In the genomic region with DNA sequence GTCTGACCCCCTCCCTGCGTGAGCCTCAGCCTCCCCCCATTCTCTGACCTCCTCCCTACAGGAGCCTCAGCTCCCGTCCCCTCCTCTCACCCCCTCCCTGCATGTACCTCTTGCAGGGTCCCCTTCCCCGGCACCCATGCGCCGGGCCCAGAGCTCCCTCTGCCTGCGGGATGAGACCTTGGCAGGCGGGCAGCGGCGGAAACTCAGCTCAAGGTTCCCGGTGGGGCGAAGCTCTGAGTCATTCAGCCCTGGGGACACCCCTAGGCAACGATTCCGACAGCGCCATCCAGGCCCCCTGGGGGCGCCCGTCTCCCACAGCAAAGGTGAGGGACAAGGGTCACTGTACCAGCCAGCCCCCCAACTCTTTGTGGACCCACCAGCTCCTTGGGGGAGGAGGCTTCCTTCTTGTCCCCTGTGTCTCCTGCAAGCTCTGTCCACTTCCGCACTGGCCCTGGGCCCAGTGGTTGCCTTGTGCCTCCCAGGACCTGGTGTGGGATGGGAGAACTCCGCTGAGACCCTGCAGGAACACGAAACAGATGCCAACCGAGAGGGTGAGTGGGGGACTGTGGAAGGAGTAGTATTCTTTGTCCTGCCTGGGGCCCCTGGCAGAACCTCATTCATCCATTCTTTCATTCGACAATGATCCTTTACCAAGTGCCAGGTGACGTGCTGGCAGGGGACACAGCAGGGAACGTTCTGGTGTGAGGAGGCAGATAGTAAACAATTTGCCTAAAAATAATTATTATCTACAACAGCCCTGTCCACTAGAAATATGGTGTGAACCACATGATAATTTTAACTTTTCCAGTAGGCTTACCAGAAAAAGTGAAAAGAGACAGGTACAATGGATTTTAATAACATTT, we compare ENCODE assay signal across 8 cellular contexts. TPM values are rescaled to one million over a fixed set of nuclear protein-coding genes. Genes with fewer than 3 reads are reported as not detected.
DNase-seq lines count a peak whose midpoint lies in the region; ATAC-seq and TF ChIP-seq lines count a peak whose summit lies in the region.

No MANE protein-coding gene starts in this region.

- H3K4me3 ChIP-seq in mucosa of descending colon (no peak overlapping the region), tibial nerve (peak overlapping the region in 2 of 4 donors; percentile 26 to 32)

- H3K27me3 ChIP-seq in tibial nerve: no peaks in the 10 kb centered on the region

- TF ChIP-seq CTCF in mucosa of descending colon (IDR thresholded peaks at IDR 0.05) (peak; percentile 41), tibial nerve (IDR thresholded peaks at IDR 0.05) (peak; percentile 70 to 79 (median 72))

- H3K36me3 ChIP-seq in mucosa of descending colon (ENCODE audit: low read depth) (no peaks in the 10 kb centered on the region), tibial nerve (peaks cover 0 to 2% (median 0%) of the 10 kb centered on the region in 3 donors)

- DNase-seq in activated gamma-delta T cell treated with Interleukin-2 at 50 U/mL for 16 hours (peak; percentile 38), activated gamma-delta T cell (lab: John Stamatoyannopoulos, UW) (no peak), NAMALWA (ENCODE audit: low spot score) (peak; percentile 62), UCSD-AML1 (lab: John Stamatoyannopoulos, UW; ENCODE audit: unreplicated experiment) (peak; percentile 90), epithelial cell of prostate (ENCODE audit: low read depth, low spot score) (no peak), mucosa of descending colon (peak; percentile 83 to 88 (median 87)), tibial nerve (ENCODE audit: low spot score in 2 of 2) (peak; percentile 47 to 50)

- 9 to 15% methylated on average over 20 to 23 of the region's 23 CpGs for WGBS in tibial nerve, 2 donors

- H3K9me3 ChIP-seq in mucosa of descending colon (no peaks in the 10 kb centered on the region), tibial nerve (no peaks in the 10 kb centered on the region)

- intact Hi-C loops in mucosa of descending colon (cut with DNase I, micrococcal nuclease): no loop called here

- TF ChIP-seq EP300 in tibial nerve (IDR thresholded peaks at IDR 0.05): peak in 1 of 2 donors; percentile 12

- peak overlapping the region; percentile 45 for H3K27ac ChIP-seq in epithelial cell of prostate
- H3K27ac ChIP-seq in tibial nerve: peak overlapping the region in 3 of 4 donors; percentile 38 to 72 (median 66)

- H3K4me1 ChIP-seq in mucosa of descending colon (ENCODE audit: low read depth) (peaks cover 17% of the 10 kb centered on the region), tibial nerve (peaks cover 0 to 36% (median 24%) of the 10 kb centered on the region in 4 donors)

- ATAC-seq in mucosa of descending colon (peak; percentile 73), HG03460 (IDR thresholded peaks at IDR 0.05; ENCODE audit: unreplicated experiment) (no peak)

- no peak for TF ChIP-seq POLR2A in tibial nerve (IDR thresholded peaks at IDR 0.05)

RNA-seq across cellular contexts. Expression of a gene that starts 3.7 kb away (rescaled TPM):
- total RNA-seq in mucosa of descending colon: 10 to 100 TPM; 33.6 to 39.8 (median 36.5) TPM
- total RNA-seq in tibial nerve: 10 to 100 TPM; 23.7 to 34.3 (median 26.2) TPM

RNA-seq across cellular contexts. Expression of a gene that starts 15.3 kb away (rescaled TPM):
- total RNA-seq in mucosa of descending colon: 10 to 100 TPM; 13.4 to 32.5 (median 28.8) TPM
- total RNA-seq in tibial nerve: 10 to 100 TPM in 3 of 4 donors, 1 to 10 TPM in 1; 6.9 to 48.0 (median 14.4) TPM

RNA-seq across cellular contexts. Expression of a gene that starts 37.4 kb away (rescaled TPM):
- total RNA-seq in mucosa of descending colon (100 to 1,000 TPM; 159 to 512 (median 353) TPM), tibial nerve (100 to 1,000 TPM; 142 to 246 (median 204) TPM)

RNA-seq across cellular contexts. Expression of a gene that starts 38.0 kb away (rescaled TPM):
- total RNA-seq in mucosa of descending colon (100 to 1,000 TPM in 1 of 3 donors, 10 to 100 TPM in 2; 48.5 to 122 (median 63.5) TPM), tibial nerve (100 to 1,000 TPM; 290 to 381 (median 327) TPM)

RNA-seq across cellular contexts. Expression of a gene that starts 50.0 kb away (rescaled TPM):
- total RNA-seq in mucosa of descending colon: 100 to 1,000 TPM; 126 to 204 (median 183) TPM
- 10 to 100 TPM; 26.0 to 39.3 (median 28.7) TPM for total RNA-seq in tibial nerve

Comparison
In these comparisons a context has a peak if more than half of its experiments do, and no peak if none do; other contexts are left out.
1. DNase-seq: peak in activated gamma-delta T cell treated with Interleukin-2 at 50 U/mL for 16 hours (single experiment), NAMALWA (single experiment), UCSD-AML1 (single experiment), mucosa of descending colon (3 of 3) and tibial nerve (2 of 2); none in activated gamma-delta T cell (single experiment) and epithelial cell of prostate (single experiment).